Comparison of ENCODE assay signal across 9 cellular contexts in genomic region chr18:34866739-34867138, GRCh38.
A peak's percentile ranks its signal among the peaks of the same experiment; 100 is the strongest.
DNase-seq lines count a peak whose midpoint lies in the region; ATAC-seq and TF ChIP-seq lines count a peak whose summit lies in the region.
"Had no signal": no experiment of that assay in that cellular context is flagged by ENCODE, and none has a peak within 500 bp of the region (broad histone marks: within the 10 kb centered on the region; RNA-seq: fewer than 3 reads in every experiment).

No MANE protein-coding gene starts in this region.

- H3K27ac ChIP-seq in left ventricle myocardium inferior (replicated peaks), result peak overlapping the region; percentile 57

- TF ChIP-seq CTCF in left ventricle myocardium inferior (IDR thresholded peaks at IDR 0.05; ENCODE audit: borderline replicate concordance) (peak; percentile 60), foreskin fibroblast (IDR thresholded peaks at IDR 0.05; ENCODE audit: low read depth, low read length) (peak; percentile 71)

- intact Hi-C loops in left ventricle myocardium inferior (cut with micrococcal nuclease), result no loop called here
- intact Hi-C loops in cardiac septum (cut with DNase I), result loop anchor here (5.0 kb wide), 1 partner anchor 276 kb away; no protein-coding TSS in a partner anchor

- H3K4me3 ChIP-seq in left ventricle myocardium inferior (no peak overlapping the region), foreskin fibroblast (ENCODE audit: low read depth in 1 of 2, low read length in 2 of 2) (no peak overlapping the region)

- no peak for DNase-seq in left ventricle myocardium inferior
- no peak for DNase-seq in cardiac septum (ENCODE audit: low spot score)
- DNase-seq in foreskin fibroblast, result peak; percentile 12 to 53
- no peak for DNase-seq in activated CD4-positive, CD25-positive, alpha-beta regulatory T cell (lab: John Stamatoyannopoulos, UW)
- no peak for DNase-seq in T-helper 2 cell
- no peak for DNase-seq in activated gamma-delta T cell (lab: John Stamatoyannopoulos, UW)
- DNase-seq in stimulated activated CD4-positive, alpha-beta T cell treated with anti-CD3 and anti-CD28 coated beads, Interleukin-2, amount 100 ng/mL, for 24 hours, result no peak
- DNase-seq: central memory CD4-positive, alpha-beta T cell had no signal

- no peaks in the 10 kb centered on the region for H3K9me3 ChIP-seq in left ventricle myocardium inferior (replicated peaks)

- ATAC-seq in SK-N-SH treated with all-trans-retinoic acid at 6 μM for 48 hours, result peak; percentile 67; the same call in 2 of the 3 replicates

- H3K36me3 ChIP-seq in left ventricle myocardium inferior, result peaks cover 9% of the 10 kb centered on the region

- H3K4me1 ChIP-seq in left ventricle myocardium inferior, result peaks cover 19% of the 10 kb centered on the region

- no peaks in the 10 kb centered on the region for H3K27me3 ChIP-seq in left ventricle myocardium inferior (ENCODE audit: low read depth)

TF ChIP-seq in SK-N-SH treated with all-trans-retinoic acid at 6 μM for 48 hours, 23 proteins besides CTCF, POLR2A, EP300 and RAD21:
- TF ChIP-seq ZNF565 (CRISPR knock-in tag; conservative IDR thresholded peaks at IDR 0.05; ENCODE audit: low read depth) (no peak), ARNTL (CRISPR knock-in tag; IDR thresholded peaks at IDR 0.05; ENCODE audit: borderline replicate concordance, low read depth) (no peak), CREB5 (CRISPR knock-in tag; IDR thresholded peaks at IDR 0.05; ENCODE audit: low read depth) (no peak), TOX (CRISPR knock-in tag; IDR thresholded peaks at IDR 0.05; ENCODE audit: borderline replicate concordance) (no peak), RARB (CRISPR knock-in tag; IDR thresholded peaks at IDR 0.05) (no peak), CSRNP3 (CRISPR knock-in tag; IDR thresholded peaks at IDR 0.05) (no peak)
TF ChIP-seq in SK-N-SH treated with all-trans-retinoic acid at 6 μM for 48 hours: peak in this region for 0.

Comparison
In these comparisons a context has a peak if more than half of its experiments do, and no peak if none do; other contexts are left out.
1. DNase-seq: peak in foreskin fibroblast (2 of 2); none in left ventricle myocardium inferior (single experiment), cardiac septum (single experiment), activated CD4-positive, CD25-positive, alpha-beta regulatory T cell (0 of 4), T-helper 2 cell (0 of 5), activated gamma-delta T cell (single experiment) and stimulated activated CD4-positive, alpha-beta T cell treated with anti-CD3 and anti-CD28 coated beads, Interleukin-2, amount 100 ng/mL, for 24 hours (0 of 2).